ENCODE assay signal across 17 cellular contexts in genomic region chr19:7670790-7671189, GRCh38. TPM values are rescaled to one million over a fixed set of nuclear protein-coding genes. Genes with fewer than 3 reads are reported as not detected.
DNase-seq lines count a peak whose midpoint lies in the region; ATAC-seq and TF ChIP-seq lines count a peak whose summit lies in the region.
"Had no signal": no experiment of that assay in that cellular context is flagged by ENCODE, and none has a peak within 500 bp of the region (broad histone marks: within the 10 kb centered on the region; RNA-seq: fewer than 3 reads in every experiment).

No MANE protein-coding gene starts in this region.

- peaks cover 31% of the 10 kb centered on the region for H3K27me3 Mint-ChIP-seq in activated CD4-positive, alpha-beta T cell treated with anti-CD3 and anti-CD28 coated beads, Interleukin-2, amount 10 ng/mL, durations not matched to agents 24 days and 14 days
- peaks cover 16% of the 10 kb centered on the region for H3K27me3 Mint-ChIP-seq in endothelial cell (ENCODE audit: unreplicated experiment)

- DNase-seq in activated CD4-positive, alpha-beta T cell treated with anti-CD3 and anti-CD28 coated beads, Interleukin-2, amount 10 ng/mL, durations not matched to agents 24 days and 14 days: no peak
- no peak for DNase-seq in activated CD4-positive, alpha-beta T cell treated with anti-CD3 and anti-CD28 coated beads, Interleukin-2, amount 50 U/mL, for 48 hours
- no peak for DNase-seq in endothelial cell (ENCODE audit: low spot score)
- no peak for DNase-seq in esophagus muscularis mucosa (ENCODE audit: extremely low spot score)
- DNase-seq in NCI-H345 treated with DMSO at 0.1 percent for 48 hours (lab: John Stamatoyannopoulos, UW; ENCODE audit: unreplicated experiment): no peak
- DNase-seq: activated gamma-delta T cell treated with Interleukin-2 at 50 U/mL for 16 hours; effector memory CD4-positive, alpha-beta T cell; HCEC 1CT; islet precursor cell; NCI-H1694 treated with DMSO at 0.1 percent for 48 hours; NCI-H526; Peyer's patch had no signal

- H3K4me3 ChIP-seq in OCI-LY1 (ENCODE audit: low read depth, low read length, poor library complexity, severe bottlenecking) (peak overlapping the region; percentile 42), neutrophil (ENCODE audit: low read depth in 1 of 2, low read length in 1 of 2) (peak overlapping the region; percentile 63 to 67), esophagus muscularis mucosa (no peak overlapping the region)
- H3K4me3 ChIP-seq: Peyer's patch had no signal

- no peaks in the 10 kb centered on the region for H3K36me3 ChIP-seq in OCI-LY1 (ENCODE audit: insufficient read depth, low read length)
- H3K36me3 ChIP-seq in neutrophil: no peaks in the 10 kb centered on the region
- H3K36me3 ChIP-seq in esophagus muscularis mucosa: no peaks in the 10 kb centered on the region
- H3K36me3 ChIP-seq: Peyer's patch had no signal

- H3K9me2 ChIP-seq in OCI-LY1 (ENCODE audit: low read depth, low read length): no peaks in the 10 kb centered on the region

- intact Hi-C loops in activated CD4-positive, alpha-beta T cell treated with anti-CD3 and anti-CD28 coated beads, Interleukin-2, amount 10 ng/mL, durations not matched to agents 24 days and 14 days (cut with micrococcal nuclease): no loop called here
- intact Hi-C loops in esophagus muscularis mucosa (cut with DNase I): no loop called here

- H3K4me2 ChIP-seq in OCI-LY1 (ENCODE audit: low read length): peak overlapping the region; percentile 21

- peak overlapping the region; percentile 79 for H3K4me3 Mint-ChIP-seq in activated CD4-positive, alpha-beta T cell treated with anti-CD3 and anti-CD28 coated beads, Interleukin-2, amount 10 ng/mL, durations not matched to agents 24 days and 14 days
- H3K4me3 Mint-ChIP-seq in endothelial cell (ENCODE audit: unreplicated experiment): peak overlapping the region; percentile 21

- H3K27ac ChIP-seq in OCI-LY1 (ENCODE audit: low read depth, low read length, poor library complexity, severe bottlenecking) (no peak overlapping the region), neutrophil (peak overlapping the region; percentile 75), esophagus muscularis mucosa (replicated peaks in 1 of 4) (no peak overlapping the region)
- H3K27ac ChIP-seq: Peyer's patch had no signal

- no peak overlapping the region for H3K9ac ChIP-seq in OCI-LY1 (ENCODE audit: low read length)

- peaks cover 15% of the 10 kb centered on the region for H3K4me1 Mint-ChIP-seq in activated CD4-positive, alpha-beta T cell treated with anti-CD3 and anti-CD28 coated beads, Interleukin-2, amount 10 ng/mL, durations not matched to agents 24 days and 14 days
- H3K4me1 Mint-ChIP-seq in endothelial cell (ENCODE audit: unreplicated experiment): peaks cover 4% of the 10 kb centered on the region

- peaks cover 8% of the 10 kb centered on the region for H3K27me3 ChIP-seq in OCI-LY1 (ENCODE audit: insufficient read depth, low read length)
- H3K27me3 ChIP-seq in neutrophil: no peaks in the 10 kb centered on the region
- H3K27me3 ChIP-seq in esophagus muscularis mucosa: peaks cover 0 to 76% (median 12%) of the 10 kb centered on the region in 4 donors
- H3K27me3 ChIP-seq: Peyer's patch had no signal

- no peak for TF ChIP-seq EP300 in esophagus muscularis mucosa (IDR thresholded peaks at IDR 0.05)

- no peaks in the 10 kb centered on the region for H3K36me3 Mint-ChIP-seq in activated CD4-positive, alpha-beta T cell treated with anti-CD3 and anti-CD28 coated beads, Interleukin-2, amount 10 ng/mL, durations not matched to agents 24 days and 14 days (ENCODE audit: low read depth)
- no peaks in the 10 kb centered on the region for H3K36me3 Mint-ChIP-seq in endothelial cell (ENCODE audit: low read depth, unreplicated experiment)

- no peaks in the 10 kb centered on the region for H3F3A ChIP-seq in OCI-LY1 (ENCODE audit: insufficient read depth, low read length)

- ATAC-seq in GM21786 (IDR thresholded peaks at IDR 0.05; ENCODE audit: unreplicated experiment): no peak

- H2AFZ ChIP-seq in OCI-LY1 (ENCODE audit: low read length): no peak overlapping the region

- H3K27ac Mint-ChIP-seq in activated CD4-positive, alpha-beta T cell treated with anti-CD3 and anti-CD28 coated beads, Interleukin-2, amount 10 ng/mL, durations not matched to agents 24 days and 14 days: no peak overlapping the region
- H3K27ac Mint-ChIP-seq in endothelial cell (ENCODE audit: unreplicated experiment): no peak overlapping the region
- H3K27ac Mint-ChIP-seq: activated CD4-positive, alpha-beta T cell treated with anti-CD3 and anti-CD28 coated beads, Interleukin-2, amount 10 ng/mL, durations not matched to agents 7 days and 5 days had no signal

- H3K9me3 ChIP-seq in OCI-LY1 (ENCODE audit: low read length): no peaks in the 10 kb centered on the region
- no peaks in the 10 kb centered on the region for H3K9me3 ChIP-seq in neutrophil
- no peaks in the 10 kb centered on the region for H3K9me3 ChIP-seq in esophagus muscularis mucosa
- H3K9me3 ChIP-seq: Peyer's patch had no signal

- no peaks in the 10 kb centered on the region for H4K20me1 ChIP-seq in OCI-LY1 (ENCODE audit: insufficient read depth, low read length)

- no peaks in the 10 kb centered on the region for H3K79me2 ChIP-seq in OCI-LY1 (ENCODE audit: insufficient read depth, low read length)

- 30% methylated on average over 7 of the region's 9 CpGs for WGBS in esophagus muscularis mucosa

- TF ChIP-seq POLR2A in esophagus muscularis mucosa (IDR thresholded peaks at IDR 0.05; ENCODE audit: low read depth): no peak

- H3K9me3 Mint-ChIP-seq in activated CD4-positive, alpha-beta T cell treated with anti-CD3 and anti-CD28 coated beads, Interleukin-2, amount 10 ng/mL, durations not matched to agents 24 days and 14 days: no peaks in the 10 kb centered on the region
- peaks cover 4% of the 10 kb centered on the region for H3K9me3 Mint-ChIP-seq in endothelial cell (ENCODE audit: unreplicated experiment)
- H3K9me3 Mint-ChIP-seq: activated CD4-positive, alpha-beta T cell treated with anti-CD3 and anti-CD28 coated beads, Interleukin-2, amount 10 ng/mL, durations not matched to agents 7 days and 5 days had no signal

- peaks cover 8% of the 10 kb centered on the region for H3K4me1 ChIP-seq in OCI-LY1 (ENCODE audit: insufficient read depth, low read length, severe bottlenecking)
- H3K4me1 ChIP-seq in neutrophil (ENCODE audit: control insufficient read depth in 1 of 2, insufficient read depth in 1 of 2, low read depth in 1 of 2, low read length in 1 of 2): peaks cover 70 to 74% of the 10 kb centered on the region in 2 experiments
- peaks cover 0 to 5% (median 2%) of the 10 kb centered on the region in 4 donors for H3K4me1 ChIP-seq in esophagus muscularis mucosa
- H3K4me1 ChIP-seq: Peyer's patch had no signal

- TF ChIP-seq CTCF in OCI-LY1 (IDR thresholded peaks at IDR 0.05; ENCODE audit: low read length): no peak
- TF ChIP-seq CTCF in endothelial cell (IDR thresholded peaks at IDR 0.05; ENCODE audit: unreplicated experiment): no peak
- no peak for TF ChIP-seq CTCF in neutrophil (IDR thresholded peaks at IDR 0.05)
- TF ChIP-seq CTCF in esophagus muscularis mucosa (IDR thresholded peaks at IDR 0.05): no peak

RNA-seq across cellular contexts. Expression of gene RETN, which starts 1.9 kb away (rescaled TPM):
- not detected in 2 replicates for total RNA-seq in activated CD4-positive, alpha-beta T cell treated with anti-CD3 and anti-CD28 coated beads, Interleukin-2, amount 10 ng/mL, durations not matched to agents 24 days and 14 days
- total RNA-seq in endothelial cell (ENCODE audit: unreplicated experiment) (not detected), esophagus muscularis mucosa (1 to 10 TPM in 1 of 4 donors, not detected in 3; 1.3 TPM)
- total RNA-seq: activated CD4-positive, alpha-beta T cell treated with anti-CD3 and anti-CD28 coated beads, Interleukin-2, amount 10 ng/mL, durations not matched to agents 7 days and 5 days; LHCN-M2; Peyer's patch had no signal

RNA-seq across cellular contexts. Expression of gene MCEMP1, which starts 6.1 kb away (rescaled TPM):
- not detected in 2 replicates for total RNA-seq in activated CD4-positive, alpha-beta T cell treated with anti-CD3 and anti-CD28 coated beads, Interleukin-2, amount 10 ng/mL, durations not matched to agents 24 days and 14 days
- total RNA-seq in endothelial cell (ENCODE audit: unreplicated experiment): not detected
- total RNA-seq in esophagus muscularis mucosa: 1 to 10 TPM in 1 of 4 donors, under 1 TPM in 2, not detected in 1; 0.34 to 2.0 (median 0.42) TPM
- total RNA-seq: activated CD4-positive, alpha-beta T cell treated with anti-CD3 and anti-CD28 coated beads, Interleukin-2, amount 10 ng/mL, durations not matched to agents 7 days and 5 days; LHCN-M2; Peyer's patch had no signal

RNA-seq across cellular contexts. Expression of gene TRAPPC5, which starts 9.8 kb away (rescaled TPM):
- 82.9 and 84.1 TPM in 2 replicates for total RNA-seq in activated CD4-positive, alpha-beta T cell treated with anti-CD3 and anti-CD28 coated beads, Interleukin-2, amount 10 ng/mL, durations not matched to agents 24 days and 14 days
- total RNA-seq in endothelial cell (ENCODE audit: unreplicated experiment) (82.0 TPM), esophagus muscularis mucosa (10 to 100 TPM; 12.5 to 84.7 (median 64.8) TPM)

RNA-seq across cellular contexts. Expression of gene FCER2, which starts 31.1 kb away (rescaled TPM):
- total RNA-seq in activated CD4-positive, alpha-beta T cell treated with anti-CD3 and anti-CD28 coated beads, Interleukin-2, amount 10 ng/mL, durations not matched to agents 24 days and 14 days: not detected in 2 replicates
- total RNA-seq in endothelial cell (ENCODE audit: unreplicated experiment) (not detected), esophagus muscularis mucosa (under 1 TPM in 1 of 4 donors, not detected in 3; 0.29 TPM)
- total RNA-seq: LHCN-M2 had no signal

RNA-seq across cellular contexts. Expression of gene STXBP2, which starts 33.9 kb away (rescaled TPM):
- total RNA-seq in activated CD4-positive, alpha-beta T cell treated with anti-CD3 and anti-CD28 coated beads, Interleukin-2, amount 10 ng/mL, durations not matched to agents 24 days and 14 days: 83.4 and 84.3 TPM in 2 replicates
- total RNA-seq in endothelial cell (ENCODE audit: unreplicated experiment) (42.2 TPM), esophagus muscularis mucosa (10 to 100 TPM in 3 of 4 donors, 1 to 10 TPM in 1; 7.2 to 14.4 (median 11.7) TPM)

Comparison
In these comparisons a context has a peak if more than half of its experiments do, and no peak if none do; other contexts are left out.
1. H3K4me3 ChIP-seq: peak in OCI-LY1 (single experiment) and neutrophil (2 of 2); none in esophagus muscularis mucosa (0 of 4).